In the genomic region with DNA sequence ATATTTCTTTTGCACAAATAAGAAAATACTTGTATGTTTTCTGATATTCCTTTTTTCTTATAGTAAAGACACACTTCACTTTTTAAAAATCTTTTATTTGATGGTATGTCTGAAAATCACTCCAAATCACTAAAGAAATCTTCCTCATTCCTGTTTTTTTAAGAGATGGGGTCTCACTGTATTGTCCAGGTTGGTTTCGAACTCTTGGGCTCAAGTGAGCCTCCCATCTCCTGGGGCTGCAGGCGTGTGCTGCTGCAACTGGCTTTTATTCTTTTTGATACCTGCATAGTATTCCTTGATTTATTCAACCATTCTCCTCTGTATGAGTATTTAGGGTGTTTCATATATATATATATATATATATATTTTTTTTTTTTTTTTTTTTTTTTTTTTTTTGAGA, we compare ENCODE assay signal across 7 cellular contexts.
"Had no signal": no experiment of that assay in that cellular context is flagged by ENCODE, and none has a peak within 500 bp of the region (broad histone marks: within the 10 kb centered on the region; RNA-seq: fewer than 3 reads in every experiment).

No MANE protein-coding gene starts in this region.

- DNase-seq: IMR-90, KBM-7, KG1 had no signal

- H3K4me2 ChIP-seq: KMS-11 had no signal

- ATAC-seq: HepG2 had no signal

- H3K9ac ChIP-seq: KMS-11 had no signal

- FAIRE-seq: HepG2, HTR-8/SVneo had no signal

- H3K27ac ChIP-seq: HL-60, KMS-11 had no signal
